ENCODE assay signal across 7 cellular contexts in the genomic region with DNA sequence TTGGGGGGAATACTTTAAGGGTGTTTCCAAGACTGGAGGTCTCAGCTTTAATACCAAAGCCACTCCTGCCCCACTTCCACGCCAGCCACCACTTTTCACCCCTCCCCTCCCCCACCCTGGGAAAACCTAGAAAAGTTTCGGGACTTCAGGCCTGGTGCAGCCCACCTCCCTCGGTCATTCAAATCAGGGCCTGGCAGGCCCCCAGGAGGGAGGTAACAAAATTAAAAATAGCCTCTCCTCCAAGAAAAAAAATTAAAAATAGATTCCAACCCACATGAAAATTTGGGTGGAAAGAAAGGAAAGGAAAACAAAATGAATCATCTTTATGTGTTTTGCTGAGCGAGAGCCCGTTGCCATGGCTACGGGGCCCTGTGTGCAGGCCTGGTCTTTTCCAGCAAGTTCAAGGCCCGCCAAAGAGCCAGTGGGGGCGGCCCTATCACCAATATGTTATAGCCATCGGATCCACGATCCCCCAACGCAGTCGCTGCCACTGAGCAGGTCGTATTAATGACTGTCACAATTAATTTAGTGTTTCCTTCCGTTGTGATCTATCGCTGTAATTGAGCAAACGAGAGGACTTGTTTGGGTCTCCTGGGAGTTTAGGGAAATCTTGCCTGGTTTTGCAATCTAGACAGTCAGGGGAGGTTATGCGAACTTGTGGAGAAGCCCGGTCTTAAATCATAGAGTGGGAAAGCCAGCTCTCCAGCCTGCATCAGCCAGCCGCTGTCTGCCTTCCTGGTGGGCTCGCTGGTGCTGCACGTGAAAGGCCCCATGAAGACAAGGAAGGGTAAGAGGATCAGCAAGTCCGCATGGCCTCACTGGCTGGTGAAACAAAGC.
DNase-seq lines count a peak whose midpoint lies in the region; ATAC-seq and TF ChIP-seq lines count a peak whose summit lies in the region.

No MANE protein-coding gene starts in this region.

- 9 to 12% methylated on average over 15 to 20 of the region's 22 CpGs for WGBS in GM23248 (ENCODE audit: low coverage in 1 of 2, low lambda C conversion rate in 2 of 2, missing lambda C conversion rate in 2 of 2), 2 experiments
- 53 to 67% (median 64%) methylated on average over 22 of the region's 22 CpGs for WGBS in heart left ventricle, 4 donors

- no peaks in the 10 kb centered on the region for H3K79me2 ChIP-seq in GM23248 (ENCODE audit: insufficient read depth)

- no peak for TF ChIP-seq CTCF in heart left ventricle (IDR thresholded peaks at IDR 0.05)

- TF ChIP-seq POLR2A in heart left ventricle (IDR thresholded peaks at IDR 0.05): no peak

- no peaks in the 10 kb centered on the region for H3K9me2 ChIP-seq in GM23248 (ENCODE audit: insufficient read depth)

- peak overlapping the region; percentile 86 for H2AFZ ChIP-seq in GM23248

- intact Hi-C loops in heart left ventricle (cut with DNase I): no loop called here

- peak overlapping the region; percentile 15; the same call in 1 of the 2 replicates for H3K4me3 ChIP-seq in GM23248
- H3K4me3 ChIP-seq in heart left ventricle: no peak overlapping the region

- in situ Hi-C loops in GM23248 (cut with MboI): no loop called here

- ATAC-seq in heart left ventricle: peak; percentile 59 to 79 (median 74)
- no peak for ATAC-seq in GM19351 (IDR thresholded peaks at IDR 0.05; ENCODE audit: unreplicated experiment)

- H3K4me1 ChIP-seq in GM23248 (ENCODE audit: insufficient read depth) (peaks cover 11% of the 10 kb centered on the region), heart left ventricle (peaks cover 0 to 5% (median 0%) of the 10 kb centered on the region in 12 donors)

- DNase-seq in GM23248 (peak; percentile 92), T1000 (lab: John Stamatoyannopoulos, UW) (peak; percentile 19), heart left ventricle (peak; percentile 60 to 84 (median 72)), islet precursor cell (no peak), HUDEP-2 (lab: John Stamatoyannopoulos, UW; ENCODE audit: unreplicated experiment in 76 of 76) (no peak)
- peak; percentile 10 for DNase-seq in stimulated activated CD4-positive, alpha-beta T cell treated with anti-CD3 and anti-CD28 coated beads, Interleukin-12 subunit alpha, Interleukin-12 subunit beta, amount 100 ng/mL, for 4 hours

- H3K27me3 ChIP-seq in GM23248 (replicated peaks; ENCODE audit: insufficient read depth): no peaks in the 10 kb centered on the region
- peaks cover 0 to 8% (median 0%) of the 10 kb centered on the region in 9 donors for H3K27me3 ChIP-seq in heart left ventricle

- no peaks in the 10 kb centered on the region for H3K9me3 ChIP-seq in GM23248 (ENCODE audit: low read depth)
- peaks cover 0 to 10% (median 0%) of the 10 kb centered on the region in 12 donors for H3K9me3 ChIP-seq in heart left ventricle

- H3K36me3 ChIP-seq in GM23248 (ENCODE audit: low read depth): no peaks in the 10 kb centered on the region
- H3K36me3 ChIP-seq in heart left ventricle: no peaks in the 10 kb centered on the region

- no peaks in the 10 kb centered on the region for H3F3A ChIP-seq in GM23248 (ENCODE audit: insufficient read depth)

- H3K9ac ChIP-seq in GM23248: peak overlapping the region; percentile 82

- no peaks in the 10 kb centered on the region for H4K20me1 ChIP-seq in GM23248 (ENCODE audit: insufficient read depth)

- H3K27ac ChIP-seq in GM23248 (peak overlapping the region; percentile 76), heart left ventricle (peak overlapping the region in 9 of 12 donors; percentile 13 to 69 (median 24))

- peak overlapping the region; percentile 58 for H3K4me2 ChIP-seq in GM23248 (ENCODE audit: unreplicated experiment)

Comparison
In these comparisons a context has a peak if more than half of its experiments do, and no peak if none do; other contexts are left out.
1. DNase-seq: peak in GM23248 (single experiment), T1000 (single experiment), heart left ventricle (5 of 5) and stimulated activated CD4-positive, alpha-beta T cell treated with anti-CD3 and anti-CD28 coated beads, Interleukin-12 subunit alpha, Interleukin-12 subunit beta, amount 100 ng/mL, for 4 hours (single experiment); none in islet precursor cell (single experiment) and HUDEP-2 (0 of 76).